7 cellular contexts compared by ENCODE assay signal in the genomic region with DNA sequence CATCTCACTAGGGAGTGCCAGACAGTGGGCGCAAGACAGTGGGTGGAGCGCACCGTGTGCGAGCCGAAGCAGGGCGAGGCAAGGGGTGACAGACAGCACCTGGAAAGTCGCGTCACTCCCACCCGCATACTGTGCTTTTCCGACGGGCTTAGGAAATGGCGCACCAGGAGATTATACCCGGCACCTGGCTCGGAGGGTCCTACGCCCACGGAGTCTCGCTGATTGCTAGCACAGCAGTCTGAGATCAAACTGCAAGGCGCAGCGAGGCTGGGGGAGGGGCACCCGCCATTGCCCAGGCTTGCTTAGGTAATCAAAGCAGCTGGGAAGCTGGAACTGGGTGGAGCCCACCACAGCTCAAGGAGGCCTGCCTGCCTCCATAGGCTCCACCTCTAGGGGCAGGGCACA.
A peak's percentile ranks its signal among the peaks of the same experiment; 100 is the strongest.
DNase-seq lines count a peak whose midpoint lies in the region; ATAC-seq, FAIRE-seq and TF ChIP-seq lines count a peak whose summit lies in the region.
"Not testable (repeated sequence)": the region's sequence is repeated elsewhere in the genome, so short reads cannot be mapped to it uniquely, and the experiment has no call there.

No MANE protein-coding gene starts in this region.

- peak overlapping the region; percentile 96 for H3K4me2 ChIP-seq in PC-9
- not testable (repeated sequence) for H3K4me2 ChIP-seq in astrocyte (ENCODE audit: low read length)
- peak overlapping the region; percentile 72 for H3K4me2 ChIP-seq in neural progenitor cell

- peak overlapping the region; percentile 81 for H3K9ac ChIP-seq in HUES6 (ENCODE audit: low read length)
- H3K9ac ChIP-seq in astrocyte (ENCODE audit: low read length); kidney (ENCODE audit: low read length in 2 of 2): not testable (repeated sequence)
- H3K9ac ChIP-seq in neural progenitor cell, result peak overlapping the region; percentile 24

- not testable (repeated sequence) for H3K36me3 Mint-ChIP-seq in astrocyte (ENCODE audit: low read depth, unreplicated experiment); neural progenitor cell

- peak overlapping the region; percentile 73 for H3K4me3 Mint-ChIP-seq in astrocyte (ENCODE audit: unreplicated experiment)
- peak overlapping the region; percentile 94 for H3K4me3 Mint-ChIP-seq in neural progenitor cell

- POLR2A ChIA-PET in PC-9 (lab: Charles Lee; ENCODE audit: unreplicated experiment), result not testable (repeated sequence)

- CTCF ChIA-PET in PC-9 (lab: Charles Lee), result not testable (repeated sequence)

- not testable (repeated sequence) for FAIRE-seq in astrocyte (lab: Jason Lieb, UNC); kidney (lab: Jason Lieb, UNC)

- H3K4me1 ChIP-seq in HUES6 (ENCODE audit: control insufficient read depth, insufficient read depth, low read length); PC-9 (replicated peaks; ENCODE audit: insufficient read depth); astrocyte (ENCODE audit: insufficient read depth, low read length); kidney (ENCODE audit: control insufficient read depth in 1 of 2, insufficient read depth in 1 of 2, low read depth in 1 of 2, low read length in 2 of 2); neural progenitor cell: not testable (repeated sequence)

- not testable (repeated sequence) for H3K36me3 ChIP-seq in HUES6 (ENCODE audit: control insufficient read depth, insufficient read depth, low read length); PC-9 (ENCODE audit: low read depth); astrocyte (ENCODE audit: insufficient read depth, low read length); kidney (ENCODE audit: control insufficient read depth in 1 of 2, insufficient read depth in 2 of 2, low read length in 2 of 2); neural progenitor cell

- not testable (repeated sequence) for H3F3A ChIP-seq in PC-9 (ENCODE audit: insufficient read depth, low read depth); neural progenitor cell (ENCODE audit: low read depth)

- ATAC-seq in esophagus mucosa, result peak; percentile 90

- TF ChIP-seq CTCF in PC-9 (conservative IDR thresholded peaks at IDR 0.05) (peak; percentile 67), neural progenitor cell (IDR thresholded peaks at IDR 0.05) (peak; percentile 8)
- TF ChIP-seq CTCF in astrocyte (IDR thresholded peaks at IDR 0.05; ENCODE audit: insufficient read depth, low read depth, low read length); kidney (IDR thresholded peaks at IDR 0.05; ENCODE audit: borderline replicate concordance, extremely low read depth, insufficient read depth): not testable (repeated sequence)

- H3K4me3 ChIP-seq in HUES6 (ENCODE audit: low read depth, low read length) (peak overlapping the region; percentile 91), PC-9 (peak overlapping the region; percentile 81), neural progenitor cell (peak overlapping the region; percentile 78)
- not testable (repeated sequence) for H3K4me3 ChIP-seq in astrocyte (ENCODE audit: insufficient read depth, low read depth, low read length); kidney (ENCODE audit: low read length in 2 of 2)

- H3K27ac Mint-ChIP-seq in astrocyte (ENCODE audit: unreplicated experiment), result not testable (repeated sequence)
- H3K27ac Mint-ChIP-seq in neural progenitor cell, result peak overlapping the region; percentile 98

- H4K20me1 ChIP-seq in PC-9 (ENCODE audit: insufficient read depth); astrocyte (ENCODE audit: insufficient read depth, low read length); neural progenitor cell (ENCODE audit: low read depth): not testable (repeated sequence)

- not testable (repeated sequence) for BruUV-seq in PC-9 (replicated peaks; lab: Mats Ljungman, UMichigan)

- not testable (repeated sequence) for H3K9me2 ChIP-seq in PC-9 (ENCODE audit: insufficient read depth)

- H3K9me3 Mint-ChIP-seq in astrocyte (ENCODE audit: unreplicated experiment); neural progenitor cell: not testable (repeated sequence)

- intact Hi-C loops in PC-9 (cut with micrococcal nuclease; ENCODE audit: unreplicated experiment); kidney (cut with DNase I): not testable (repeated sequence)

- H2AFZ ChIP-seq in PC-9 (peak overlapping the region; percentile 93), neural progenitor cell (replicated peaks) (peak overlapping the region; percentile 98)
- H2AFZ ChIP-seq in astrocyte (ENCODE audit: low read depth, low read length), result not testable (repeated sequence)

- peak; percentile 19 for DNase-seq in NCI-H2227 (lab: John Stamatoyannopoulos, UW; ENCODE audit: unreplicated experiment)
- DNase-seq in PC-9, result peak; percentile 66 to 69
- not testable (repeated sequence) for DNase-seq in astrocyte (ENCODE audit: low read depth)
- DNase-seq in kidney, result peak; percentile 47
- DNase-seq in neural progenitor cell (ENCODE audit: low spot score), result peak; percentile 41

- H3K27ac ChIP-seq in HUES6 (ENCODE audit: low read depth, low read length) (0 out of 2 replicates have a peak overlapping the region, but pooled peaks have one; percentile 31), PC-9 (peak overlapping the region; percentile 69)
- H3K27ac ChIP-seq in astrocyte (ENCODE audit: low read depth, low read length); kidney (ENCODE audit: low read depth in 2 of 2, low read length in 2 of 2); neural progenitor cell: not testable (repeated sequence)

- not testable (repeated sequence) for H3K9me3 ChIP-seq in HUES6 (ENCODE audit: control insufficient read depth, insufficient read depth, low read depth, low read length); astrocyte (ENCODE audit: insufficient read depth, low read depth, low read length); kidney (ENCODE audit: control insufficient read depth in 1 of 2, low read length in 2 of 2); neural progenitor cell (ENCODE audit: low read depth)
- peaks cover 12% of the 10 kb centered on the region for H3K9me3 ChIP-seq in PC-9 (ENCODE audit: insufficient read depth, low read depth)

- H3K4me1 Mint-ChIP-seq in astrocyte (ENCODE audit: low read depth, unreplicated experiment); neural progenitor cell: not testable (repeated sequence)

- not testable (repeated sequence) for H3K27me3 ChIP-seq in HUES6 (ENCODE audit: control insufficient read depth, insufficient read depth, low read length); PC-9 (ENCODE audit: insufficient read depth, low read depth); astrocyte (ENCODE audit: insufficient read depth, low read length); neural progenitor cell

- H3K27me3 Mint-ChIP-seq in astrocyte (ENCODE audit: low read depth, unreplicated experiment); neural progenitor cell (ENCODE audit: insufficient read depth, low read depth): not testable (repeated sequence)

- not testable (repeated sequence) for H3K79me2 ChIP-seq in PC-9 (ENCODE audit: low read depth); astrocyte (ENCODE audit: insufficient read depth, low read length)
- H3K79me2 ChIP-seq in neural progenitor cell (ENCODE audit: low read depth), result peaks cover 12% of the 10 kb centered on the region
